Comparison of ENCODE assay signal across 10 cellular contexts in genomic region chr4:60463846-60464502, GRCh38.
DNase-seq lines count a peak whose midpoint lies in the region; TF ChIP-seq lines count a peak whose summit lies in the region.
"Had no signal": no experiment of that assay in that cellular context is flagged by ENCODE, and none has a peak within 500 bp of the region (broad histone marks: within the 10 kb centered on the region; RNA-seq: fewer than 3 reads in every experiment).

No MANE protein-coding gene starts in this region.

- no peaks in the 10 kb centered on the region for H3K9me2 ChIP-seq in GM23248 (ENCODE audit: insufficient read depth)

- H3K27ac ChIP-seq in GM23248 (no peak overlapping the region), osteoblast (ENCODE audit: low read depth, low read length) (no peak overlapping the region), substantia nigra (ENCODE audit: low read depth, low read length, poor library complexity, severe bottlenecking) (no peak overlapping the region)

- no peaks in the 10 kb centered on the region for H4K20me1 ChIP-seq in GM23248 (ENCODE audit: insufficient read depth)
- no peaks in the 10 kb centered on the region for H4K20me1 ChIP-seq in osteoblast (ENCODE audit: insufficient read depth, low read length)

- H3K9me3 ChIP-seq in GM23248 (ENCODE audit: low read depth) (no peaks in the 10 kb centered on the region), osteoblast (ENCODE audit: low read depth, low read length) (no peaks in the 10 kb centered on the region)

- TF ChIP-seq CTCF in fibroblast of villous mesenchyme (IDR thresholded peaks at IDR 0.05; ENCODE audit: insufficient read depth, low read depth, low read length) (peak; percentile 20), osteoblast (IDR thresholded peaks at IDR 0.05; ENCODE audit: extremely low read depth, low read depth, low read length) (no peak)

- WGBS in GM23248 (ENCODE audit: low coverage in 1 of 2, low lambda C conversion rate in 2 of 2, missing lambda C conversion rate in 2 of 2), 2 experiments = 4 to 14% methylated on average over 4 of the region's 4 CpGs

- H3K4me1 Mint-ChIP-seq in activated CD4-positive, alpha-beta T cell treated with anti-CD3 and anti-CD28 coated beads, Interleukin-2, amount 10 ng/mL, durations not matched to agents 24 days and 14 days = no peaks in the 10 kb centered on the region

- H3K27ac Mint-ChIP-seq in activated CD4-positive, alpha-beta T cell treated with anti-CD3 and anti-CD28 coated beads, Interleukin-2, amount 10 ng/mL, durations not matched to agents 24 days and 14 days = no peak overlapping the region

- no peak overlapping the region for H3K9ac ChIP-seq in GM23248

- H3K4me3 Mint-ChIP-seq in activated CD4-positive, alpha-beta T cell treated with anti-CD3 and anti-CD28 coated beads, Interleukin-2, amount 10 ng/mL, durations not matched to agents 24 days and 14 days = no peak overlapping the region

- H3K4me3 ChIP-seq in GM23248 (no peak overlapping the region), fibroblast of villous mesenchyme (ENCODE audit: low read depth, low read length) (no peak overlapping the region), osteoblast (ENCODE audit: insufficient read depth, low read length) (no peak overlapping the region)

- no peaks in the 10 kb centered on the region for H3F3A ChIP-seq in GM23248 (ENCODE audit: insufficient read depth)

- H3K9me3 Mint-ChIP-seq in activated CD4-positive, alpha-beta T cell treated with anti-CD3 and anti-CD28 coated beads, Interleukin-2, amount 10 ng/mL, durations not matched to agents 24 days and 14 days = peaks cover 10% of the 10 kb centered on the region

- H3K36me3 ChIP-seq in GM23248 (ENCODE audit: low read depth) (no peaks in the 10 kb centered on the region), osteoblast (ENCODE audit: insufficient read depth, low read length) (no peaks in the 10 kb centered on the region)

- no peaks in the 10 kb centered on the region for H3K27me3 Mint-ChIP-seq in activated CD4-positive, alpha-beta T cell treated with anti-CD3 and anti-CD28 coated beads, Interleukin-2, amount 10 ng/mL, durations not matched to agents 24 days and 14 days

- H3K27me3 ChIP-seq in GM23248 (replicated peaks; ENCODE audit: insufficient read depth) = no peaks in the 10 kb centered on the region
- H3K27me3 ChIP-seq in osteoblast (ENCODE audit: insufficient read depth, low read length) = no peaks in the 10 kb centered on the region

- intact Hi-C loops in activated CD4-positive, alpha-beta T cell treated with anti-CD3 and anti-CD28 coated beads, Interleukin-2, amount 10 ng/mL, durations not matched to agents 24 days and 14 days (cut with micrococcal nuclease) = no loop called here

- H3K36me3 Mint-ChIP-seq in activated CD4-positive, alpha-beta T cell treated with anti-CD3 and anti-CD28 coated beads, Interleukin-2, amount 10 ng/mL, durations not matched to agents 24 days and 14 days (ENCODE audit: low read depth) = no peaks in the 10 kb centered on the region

- H3K79me2 ChIP-seq in GM23248 (ENCODE audit: insufficient read depth) (no peaks in the 10 kb centered on the region), osteoblast (ENCODE audit: insufficient read depth, low read length) (no peaks in the 10 kb centered on the region)

- H3K4me1 ChIP-seq in GM23248 (ENCODE audit: insufficient read depth) (no peaks in the 10 kb centered on the region), osteoblast (ENCODE audit: insufficient read depth, low read length) (no peaks in the 10 kb centered on the region)

- no peak overlapping the region for H2AFZ ChIP-seq in GM23248
- H2AFZ ChIP-seq in osteoblast (ENCODE audit: low read length) = no peak overlapping the region

- in situ Hi-C loops in GM23248 (cut with MboI) = no loop called here

- DNase-seq in DMS53 treated with DMSO at 0.1 percent for 48 hours (lab: John Stamatoyannopoulos, UW; ENCODE audit: unreplicated experiment) (peak; percentile 39), GM23248 (peak; percentile 5), NCI-H460 (ENCODE audit: extremely low read depth, low read depth) (peak; percentile 4), fibroblast of villous mesenchyme (ENCODE audit: low read depth) (no peak), osteoblast (ENCODE audit: insufficient read length, low spot score, missing footprints) (no peak), substantia nigra (lab: John Stamatoyannopoulos, UW) (no peak), NCI-H526 treated with DMSO at 0.1 percent for 48 hours (lab: John Stamatoyannopoulos, UW) (no peak)
- DNase-seq in activated CD4-positive, alpha-beta T cell treated with anti-CD3 and anti-CD28 coated beads, Interleukin-2, amount 10 ng/mL, durations not matched to agents 24 days and 14 days = no peak
- DNase-seq: central memory CD4-positive, alpha-beta T cell; left cardiac atrium had no signal

- H3K4me2 ChIP-seq in GM23248 (ENCODE audit: unreplicated experiment) (no peak overlapping the region), osteoblast (ENCODE audit: insufficient read depth, low read length) (no peak overlapping the region)

Comparison
In these comparisons a context has a peak if more than half of its experiments do, and no peak if none do; other contexts are left out.
1. DNase-seq: peak in DMS53 treated with DMSO at 0.1 percent for 48 hours (single experiment), GM23248 (single experiment) and NCI-H460 (single experiment); none in fibroblast of villous mesenchyme (single experiment), osteoblast (single experiment), substantia nigra (0 of 49), NCI-H526 treated with DMSO at 0.1 percent for 48 hours (single experiment) and activated CD4-positive, alpha-beta T cell treated with anti-CD3 and anti-CD28 coated beads, Interleukin-2, amount 10 ng/mL, durations not matched to agents 24 days and 14 days (single experiment).